ENCODE assay signal across 1 cellular context in the genomic region with DNA sequence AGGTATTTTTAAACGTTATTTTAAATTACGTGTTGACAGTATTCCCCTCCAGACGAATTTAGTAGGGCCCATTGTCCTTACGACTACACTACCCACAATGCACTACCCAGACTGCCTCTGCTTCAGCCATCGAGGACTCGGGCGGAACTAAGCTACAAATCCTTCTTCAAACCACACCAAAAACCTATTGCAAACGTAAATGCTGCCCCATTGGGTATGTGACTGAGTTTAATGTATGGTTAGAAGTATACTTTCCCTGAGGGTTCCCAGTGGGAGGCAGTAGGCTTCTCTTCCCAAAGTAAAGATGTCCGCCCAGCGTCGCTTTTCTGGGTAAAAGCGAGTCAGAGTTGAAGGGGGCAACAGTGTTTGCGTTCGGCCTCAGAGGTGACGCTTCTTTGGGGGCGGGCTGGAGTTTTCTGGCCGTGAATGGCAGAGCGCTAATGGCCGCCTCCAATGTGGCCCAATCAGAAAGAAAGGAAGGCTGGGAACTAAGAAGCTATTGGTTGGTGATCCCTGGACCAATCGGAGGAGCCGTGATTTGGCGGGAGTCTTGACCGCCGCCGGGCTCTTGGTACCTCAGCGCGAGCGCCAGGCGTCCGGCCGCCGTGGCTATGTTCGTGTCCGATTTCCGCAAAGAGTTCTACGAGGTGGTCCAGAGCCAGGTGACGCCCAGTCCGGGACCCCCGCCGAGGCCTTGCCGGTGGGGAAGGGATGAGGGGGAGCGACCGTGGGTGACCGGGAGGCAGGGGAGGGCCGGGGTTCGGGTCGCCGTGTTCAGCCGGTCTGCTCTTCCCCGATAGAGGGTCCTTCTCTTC.
TF ChIP-seq lines count a peak whose summit lies in the region.

A gene with protein sequence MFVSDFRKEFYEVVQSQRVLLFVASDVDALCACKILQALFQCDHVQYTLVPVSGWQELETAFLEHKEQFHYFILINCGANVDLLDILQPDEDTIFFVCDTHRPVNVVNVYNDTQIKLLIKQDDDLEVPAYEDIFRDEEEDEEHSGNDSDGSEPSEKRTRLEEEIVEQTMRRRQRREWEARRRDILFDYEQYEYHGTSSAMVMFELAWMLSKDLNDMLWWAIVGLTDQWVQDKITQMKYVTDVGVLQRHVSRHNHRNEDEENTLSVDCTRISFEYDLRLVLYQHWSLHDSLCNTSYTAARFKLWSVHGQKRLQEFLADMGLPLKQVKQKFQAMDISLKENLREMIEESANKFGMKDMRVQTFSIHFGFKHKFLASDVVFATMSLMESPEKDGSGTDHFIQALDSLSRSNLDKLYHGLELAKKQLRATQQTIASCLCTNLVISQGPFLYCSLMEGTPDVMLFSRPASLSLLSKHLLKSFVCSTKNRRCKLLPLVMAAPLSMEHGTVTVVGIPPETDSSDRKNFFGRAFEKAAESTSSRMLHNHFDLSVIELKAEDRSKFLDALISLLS (plus strand): TSS at position 563 of the 815 bp plus-strand sequence. CDS start 49 bp downstream, at position 612.

TF ChIP-seq in K562, 482 proteins besides CTCF, POLR2A, EP300 and RAD21 (continued from another document and continues in another):
- TF ChIP-seq, protein P1, sequence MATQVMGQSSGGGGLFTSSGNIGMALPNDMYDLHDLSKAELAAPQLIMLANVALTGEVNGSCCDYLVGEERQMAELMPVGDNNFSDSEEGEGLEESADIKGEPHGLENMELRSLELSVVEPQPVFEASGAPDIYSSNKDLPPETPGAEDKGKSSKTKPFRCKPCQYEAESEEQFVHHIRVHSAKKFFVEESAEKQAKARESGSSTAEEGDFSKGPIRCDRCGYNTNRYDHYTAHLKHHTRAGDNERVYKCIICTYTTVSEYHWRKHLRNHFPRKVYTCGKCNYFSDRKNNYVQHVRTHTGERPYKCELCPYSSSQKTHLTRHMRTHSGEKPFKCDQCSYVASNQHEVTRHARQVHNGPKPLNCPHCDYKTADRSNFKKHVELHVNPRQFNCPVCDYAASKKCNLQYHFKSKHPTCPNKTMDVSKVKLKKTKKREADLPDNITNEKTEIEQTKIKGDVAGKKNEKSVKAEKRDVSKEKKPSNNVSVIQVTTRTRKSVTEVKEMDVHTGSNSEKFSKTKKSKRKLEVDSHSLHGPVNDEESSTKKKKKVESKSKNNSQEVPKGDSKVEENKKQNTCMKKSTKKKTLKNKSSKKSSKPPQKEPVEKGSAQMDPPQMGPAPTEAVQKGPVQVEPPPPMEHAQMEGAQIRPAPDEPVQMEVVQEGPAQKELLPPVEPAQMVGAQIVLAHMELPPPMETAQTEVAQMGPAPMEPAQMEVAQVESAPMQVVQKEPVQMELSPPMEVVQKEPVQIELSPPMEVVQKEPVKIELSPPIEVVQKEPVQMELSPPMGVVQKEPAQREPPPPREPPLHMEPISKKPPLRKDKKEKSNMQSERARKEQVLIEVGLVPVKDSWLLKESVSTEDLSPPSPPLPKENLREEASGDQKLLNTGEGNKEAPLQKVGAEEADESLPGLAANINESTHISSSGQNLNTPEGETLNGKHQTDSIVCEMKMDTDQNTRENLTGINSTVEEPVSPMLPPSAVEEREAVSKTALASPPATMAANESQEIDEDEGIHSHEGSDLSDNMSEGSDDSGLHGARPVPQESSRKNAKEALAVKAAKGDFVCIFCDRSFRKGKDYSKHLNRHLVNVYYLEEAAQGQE (CRISPR knock-in tag; IDR thresholded peaks at IDR 0.05; ENCODE audit: low read depth) = peak; percentile 88; the same call in 1 of the 2 replicates
- TF ChIP-seq, protein P2, sequence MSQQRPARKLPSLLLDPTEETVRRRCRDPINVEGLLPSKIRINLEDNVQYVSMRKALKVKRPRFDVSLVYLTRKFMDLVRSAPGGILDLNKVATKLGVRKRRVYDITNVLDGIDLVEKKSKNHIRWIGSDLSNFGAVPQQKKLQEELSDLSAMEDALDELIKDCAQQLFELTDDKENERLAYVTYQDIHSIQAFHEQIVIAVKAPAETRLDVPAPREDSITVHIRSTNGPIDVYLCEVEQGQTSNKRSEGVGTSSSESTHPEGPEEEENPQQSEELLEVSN (IDR thresholded peaks at IDR 0.05; ENCODE audit: borderline replicate concordance in 1 of 2, extremely low read depth in 1 of 2, insufficient read depth in 1 of 2, insufficient read length in 1 of 2, low read depth in 1 of 2, low read length in 1 of 2, poor library complexity in 1 of 2, severe bottlenecking in 1 of 2) = peak in 1 of 2 experiments; percentile 99
- TF ChIP-seq FIP1L1 (IDR thresholded peaks at IDR 0.05; ENCODE audit: low read depth, low read length, poor library complexity, severe bottlenecking) = peak; percentile 91
- TF ChIP-seq MCM2 (IDR thresholded peaks at IDR 0.05; ENCODE audit: low read depth) = no peak
- no peak for TF ChIP-seq ZFP30 (CRISPR knock-in tag; IDR thresholded peaks at IDR 0.05; ENCODE audit: borderline replicate concordance)
- no peak for TF ChIP-seq KDM4B (IDR thresholded peaks at IDR 0.05; ENCODE audit: borderline replicate concordance in 2 of 2, low read depth in 1 of 2)
- TF ChIP-seq ETV1 (tag; conservative IDR thresholded peaks at IDR 0.05; ENCODE audit: low read depth) = no peak
- no peak for TF ChIP-seq CC2D1A (IDR thresholded peaks at IDR 0.05)
- TF ChIP-seq, protein P3, sequence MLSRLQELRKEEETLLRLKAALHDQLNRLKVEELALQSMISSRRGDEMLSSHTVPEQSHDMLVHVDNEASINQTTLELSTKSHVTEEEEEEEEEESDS (CRISPR knock-in tag; IDR thresholded peaks at IDR 0.05) = no peak
- no peak for TF ChIP-seq FOXA1 (IDR thresholded peaks at IDR 0.05; ENCODE audit: borderline replicate concordance)
- TF ChIP-seq ZNF274 (IDR thresholded peaks at IDR 0.05; ENCODE audit: borderline replicate concordance, low read depth, low read length) = no peak
- TF ChIP-seq ZNF143 (CRISPR knock-in tag; IDR thresholded peaks at IDR 0.05) = no peak
- no peak for TF ChIP-seq MCM5 (IDR thresholded peaks at IDR 0.05; ENCODE audit: low read depth)
- peak; percentile 91 for TF ChIP-seq PTTG1 (tag; IDR thresholded peaks at IDR 0.05; ENCODE audit: low read depth)
- no peak for TF ChIP-seq MYBL2 (IDR thresholded peaks at IDR 0.05; ENCODE audit: low read depth)
- TF ChIP-seq MYBL2 (CRISPR knock-in tag; IDR thresholded peaks at IDR 0.05; ENCODE audit: borderline replicate concordance) = no peak
- peak; percentile 100 for TF ChIP-seq CXXC5 (CRISPR knock-in tag; IDR thresholded peaks at IDR 0.05)
- TF ChIP-seq XRCC3 (IDR thresholded peaks at IDR 0.05) = no peak
- TF ChIP-seq ATF1 (CRISPR knock-in tag; IDR thresholded peaks at IDR 0.05) = no peak
- peak; percentile 100 for TF ChIP-seq ATF1 (tag; IDR thresholded peaks at IDR 0.05)
- TF ChIP-seq HNRNPL (IDR thresholded peaks at IDR 0.05; ENCODE audit: low read depth, low read length) = 0 out of 2 replicates have a peak, but pooled peaks have one; percentile 48
- no peak for TF ChIP-seq ASH1L (IDR thresholded peaks at IDR 0.05; ENCODE audit: borderline replicate concordance, low read depth, partially characterized antibody)
- TF ChIP-seq POU5F1 (IDR thresholded peaks at IDR 0.05; ENCODE audit: borderline replicate concordance, low read depth, low read length, partially characterized antibody) = no peak
- TF ChIP-seq, protein P4, sequence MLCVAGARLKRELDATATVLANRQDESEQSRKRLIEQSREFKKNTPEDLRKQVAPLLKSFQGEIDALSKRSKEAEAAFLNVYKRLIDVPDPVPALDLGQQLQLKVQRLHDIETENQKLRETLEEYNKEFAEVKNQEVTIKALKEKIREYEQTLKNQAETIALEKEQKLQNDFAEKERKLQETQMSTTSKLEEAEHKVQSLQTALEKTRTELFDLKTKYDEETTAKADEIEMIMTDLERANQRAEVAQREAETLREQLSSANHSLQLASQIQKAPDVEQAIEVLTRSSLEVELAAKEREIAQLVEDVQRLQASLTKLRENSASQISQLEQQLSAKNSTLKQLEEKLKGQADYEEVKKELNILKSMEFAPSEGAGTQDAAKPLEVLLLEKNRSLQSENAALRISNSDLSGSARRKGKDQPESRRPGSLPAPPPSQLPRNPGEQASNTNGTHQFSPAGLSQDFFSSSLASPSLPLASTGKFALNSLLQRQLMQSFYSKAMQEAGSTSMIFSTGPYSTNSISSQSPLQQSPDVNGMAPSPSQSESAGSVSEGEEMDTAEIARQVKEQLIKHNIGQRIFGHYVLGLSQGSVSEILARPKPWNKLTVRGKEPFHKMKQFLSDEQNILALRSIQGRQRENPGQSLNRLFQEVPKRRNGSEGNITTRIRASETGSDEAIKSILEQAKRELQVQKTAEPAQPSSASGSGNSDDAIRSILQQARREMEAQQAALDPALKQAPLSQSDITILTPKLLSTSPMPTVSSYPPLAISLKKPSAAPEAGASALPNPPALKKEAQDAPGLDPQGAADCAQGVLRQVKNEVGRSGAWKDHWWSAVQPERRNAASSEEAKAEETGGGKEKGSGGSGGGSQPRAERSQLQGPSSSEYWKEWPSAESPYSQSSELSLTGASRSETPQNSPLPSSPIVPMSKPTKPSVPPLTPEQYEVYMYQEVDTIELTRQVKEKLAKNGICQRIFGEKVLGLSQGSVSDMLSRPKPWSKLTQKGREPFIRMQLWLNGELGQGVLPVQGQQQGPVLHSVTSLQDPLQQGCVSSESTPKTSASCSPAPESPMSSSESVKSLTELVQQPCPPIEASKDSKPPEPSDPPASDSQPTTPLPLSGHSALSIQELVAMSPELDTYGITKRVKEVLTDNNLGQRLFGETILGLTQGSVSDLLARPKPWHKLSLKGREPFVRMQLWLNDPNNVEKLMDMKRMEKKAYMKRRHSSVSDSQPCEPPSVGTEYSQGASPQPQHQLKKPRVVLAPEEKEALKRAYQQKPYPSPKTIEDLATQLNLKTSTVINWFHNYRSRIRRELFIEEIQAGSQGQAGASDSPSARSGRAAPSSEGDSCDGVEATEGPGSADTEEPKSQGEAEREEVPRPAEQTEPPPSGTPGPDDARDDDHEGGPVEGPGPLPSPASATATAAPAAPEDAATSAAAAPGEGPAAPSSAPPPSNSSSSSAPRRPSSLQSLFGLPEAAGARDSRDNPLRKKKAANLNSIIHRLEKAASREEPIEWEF (CRISPR knock-in tag; IDR thresholded peaks at IDR 0.05) = no peak
- peak; percentile 97 for TF ChIP-seq ERF (CRISPR knock-in tag; IDR thresholded peaks at IDR 0.05)
- TF ChIP-seq USF2 (CRISPR knock-in tag; IDR thresholded peaks at IDR 0.05) = no peak
- no peak for TF ChIP-seq SMARCE1 (IDR thresholded peaks at IDR 0.05)
- TF ChIP-seq, protein P5, sequence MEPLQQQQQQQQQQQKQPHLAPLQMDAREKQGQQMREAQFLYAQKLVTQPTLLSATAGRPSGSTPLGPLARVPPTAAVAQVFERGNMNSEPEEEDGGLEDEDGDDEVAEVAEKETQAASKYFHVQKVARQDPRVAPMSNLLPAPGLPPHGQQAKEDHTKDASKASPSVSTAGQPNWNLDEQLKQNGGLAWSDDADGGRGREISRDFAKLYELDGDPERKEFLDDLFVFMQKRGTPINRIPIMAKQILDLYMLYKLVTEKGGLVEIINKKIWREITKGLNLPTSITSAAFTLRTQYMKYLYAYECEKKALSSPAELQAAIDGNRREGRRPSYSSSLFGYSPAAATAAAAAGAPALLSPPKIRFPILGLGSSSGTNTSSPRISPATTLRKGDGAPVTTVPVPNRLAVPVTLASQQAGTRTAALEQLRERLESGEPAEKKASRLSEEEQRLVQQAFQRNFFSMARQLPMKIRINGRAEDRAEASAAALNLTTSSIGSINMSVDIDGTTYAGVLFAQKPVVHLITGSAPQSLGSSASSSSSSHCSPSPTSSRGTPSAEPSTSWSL (CRISPR knock-in tag; IDR thresholded peaks at IDR 0.05; ENCODE audit: borderline replicate concordance) = peak; percentile 97
- no peak for TF ChIP-seq LCOR (CRISPR knock-in tag; IDR thresholded peaks at IDR 0.05)
- no peak for TF ChIP-seq ZKSCAN1 (IDR thresholded peaks at IDR 0.05; ENCODE audit: low read depth, low read length)
- TF ChIP-seq PHB2 (IDR thresholded peaks at IDR 0.05; ENCODE audit: low read depth) = no peak
- peak; percentile 81; the same call in 1 of the 2 replicates for TF ChIP-seq POLR2AphosphoS2 (IDR thresholded peaks at IDR 0.05; ENCODE audit: low read length)
- peak; percentile 38 for TF ChIP-seq ZC3H11A (IDR thresholded peaks at IDR 0.05; ENCODE audit: low read depth, low read length)
- TF ChIP-seq TBP (optimal IDR thresholded peaks at IDR 0.05; ENCODE audit: low read depth, low read length) = no peak
- TF ChIP-seq MEIS2 (IDR thresholded peaks at IDR 0.05; ENCODE audit: partially characterized antibody) = no peak
- TF ChIP-seq, protein P6, sequence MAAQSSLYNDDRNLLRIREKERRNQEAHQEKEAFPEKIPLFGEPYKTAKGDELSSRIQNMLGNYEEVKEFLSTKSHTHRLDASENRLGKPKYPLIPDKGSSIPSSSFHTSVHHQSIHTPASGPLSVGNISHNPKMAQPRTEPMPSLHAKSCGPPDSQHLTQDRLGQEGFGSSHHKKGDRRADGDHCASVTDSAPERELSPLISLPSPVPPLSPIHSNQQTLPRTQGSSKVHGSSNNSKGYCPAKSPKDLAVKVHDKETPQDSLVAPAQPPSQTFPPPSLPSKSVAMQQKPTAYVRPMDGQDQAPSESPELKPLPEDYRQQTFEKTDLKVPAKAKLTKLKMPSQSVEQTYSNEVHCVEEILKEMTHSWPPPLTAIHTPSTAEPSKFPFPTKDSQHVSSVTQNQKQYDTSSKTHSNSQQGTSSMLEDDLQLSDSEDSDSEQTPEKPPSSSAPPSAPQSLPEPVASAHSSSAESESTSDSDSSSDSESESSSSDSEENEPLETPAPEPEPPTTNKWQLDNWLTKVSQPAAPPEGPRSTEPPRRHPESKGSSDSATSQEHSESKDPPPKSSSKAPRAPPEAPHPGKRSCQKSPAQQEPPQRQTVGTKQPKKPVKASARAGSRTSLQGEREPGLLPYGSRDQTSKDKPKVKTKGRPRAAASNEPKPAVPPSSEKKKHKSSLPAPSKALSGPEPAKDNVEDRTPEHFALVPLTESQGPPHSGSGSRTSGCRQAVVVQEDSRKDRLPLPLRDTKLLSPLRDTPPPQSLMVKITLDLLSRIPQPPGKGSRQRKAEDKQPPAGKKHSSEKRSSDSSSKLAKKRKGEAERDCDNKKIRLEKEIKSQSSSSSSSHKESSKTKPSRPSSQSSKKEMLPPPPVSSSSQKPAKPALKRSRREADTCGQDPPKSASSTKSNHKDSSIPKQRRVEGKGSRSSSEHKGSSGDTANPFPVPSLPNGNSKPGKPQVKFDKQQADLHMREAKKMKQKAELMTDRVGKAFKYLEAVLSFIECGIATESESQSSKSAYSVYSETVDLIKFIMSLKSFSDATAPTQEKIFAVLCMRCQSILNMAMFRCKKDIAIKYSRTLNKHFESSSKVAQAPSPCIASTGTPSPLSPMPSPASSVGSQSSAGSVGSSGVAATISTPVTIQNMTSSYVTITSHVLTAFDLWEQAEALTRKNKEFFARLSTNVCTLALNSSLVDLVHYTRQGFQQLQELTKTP (IDR thresholded peaks at IDR 0.05; ENCODE audit: low read depth in 1 of 2, partially characterized antibody in 2 of 2) = no peak
- no peak for TF ChIP-seq STAT5B (CRISPR knock-in tag; IDR thresholded peaks at IDR 0.05)
